1 cellular context compared by ENCODE assay signal in the genomic region with DNA sequence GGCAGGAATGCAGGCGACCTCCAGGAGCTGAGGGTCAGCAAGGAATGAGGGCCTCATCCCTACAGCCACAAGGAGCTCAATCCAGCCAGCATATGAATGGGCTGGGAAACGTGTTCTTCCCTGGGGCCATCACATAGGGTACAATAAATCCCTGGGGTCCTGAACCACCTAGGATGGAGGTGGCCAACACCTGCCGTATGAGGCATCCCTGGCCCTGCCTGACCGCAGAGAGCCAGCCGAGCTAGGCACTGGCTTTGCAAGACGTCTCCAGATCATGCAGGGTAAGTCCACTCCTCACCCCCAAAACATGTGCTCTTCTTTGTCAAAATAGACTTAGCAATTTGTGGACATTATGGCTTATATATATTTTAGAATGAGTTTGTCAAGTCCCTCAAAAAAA.
TF ChIP-seq lines count a peak whose summit lies in the region.

No MANE protein-coding gene starts in this region.

TF ChIP-seq in H1, 55 proteins besides CTCF, POLR2A, EP300 and RAD21:
- no peak for TF ChIP-seq CEBPB (IDR thresholded peaks at IDR 0.05; ENCODE audit: low read depth, low read length)
- no peak for TF ChIP-seq EZH2 (IDR thresholded peaks at IDR 0.05; ENCODE audit: low read depth, low read length, severe bottlenecking)
- TF ChIP-seq ASH2L (IDR thresholded peaks at IDR 0.05; ENCODE audit: low read length): no peak
- TF ChIP-seq SAP30 (IDR thresholded peaks at IDR 0.05; ENCODE audit: insufficient read depth, insufficient replicate concordance, low read length): no peak
- no peak for TF ChIP-seq SIRT6 (IDR thresholded peaks at IDR 0.05; ENCODE audit: low read length)
- TF ChIP-seq, protein P1, sequence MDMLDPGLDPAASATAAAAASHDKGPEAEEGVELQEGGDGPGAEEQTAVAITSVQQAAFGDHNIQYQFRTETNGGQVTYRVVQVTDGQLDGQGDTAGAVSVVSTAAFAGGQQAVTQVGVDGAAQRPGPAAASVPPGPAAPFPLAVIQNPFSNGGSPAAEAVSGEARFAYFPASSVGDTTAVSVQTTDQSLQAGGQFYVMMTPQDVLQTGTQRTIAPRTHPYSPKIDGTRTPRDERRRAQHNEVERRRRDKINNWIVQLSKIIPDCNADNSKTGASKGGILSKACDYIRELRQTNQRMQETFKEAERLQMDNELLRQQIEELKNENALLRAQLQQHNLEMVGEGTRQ (IDR thresholded peaks at IDR 0.05; ENCODE audit: low read length): no peak
- no peak for TF ChIP-seq JUND (IDR thresholded peaks at IDR 0.05; ENCODE audit: low read length)
- no peak for TF ChIP-seq RBBP5 (IDR thresholded peaks at IDR 0.05; ENCODE audit: borderline replicate concordance, low read depth, low read length)
